8 cellular contexts compared by ENCODE assay signal in genomic region chr1:64986903-64987871, GRCh38. TPM values are rescaled to one million over a fixed set of nuclear protein-coding genes. Genes with fewer than 3 reads are reported as not detected.
A peak's percentile ranks its signal among the peaks of the same experiment; 100 is the strongest.
DNase-seq lines count a peak whose midpoint lies in the region; ATAC-seq and TF ChIP-seq lines count a peak whose summit lies in the region.

No MANE protein-coding gene starts in this region.

- H3K27me3 Mint-ChIP-seq in Calu3 (ENCODE audit: unreplicated experiment), result no peaks in the 10 kb centered on the region

- TF ChIP-seq CTCF in Calu3 (IDR thresholded peaks at IDR 0.05; ENCODE audit: unreplicated experiment), result no peak
- TF ChIP-seq CTCF in fibroblast of villous mesenchyme (IDR thresholded peaks at IDR 0.05; ENCODE audit: insufficient read depth, low read depth, low read length), result no peak
- no peak for TF ChIP-seq CTCF in suprapubic skin (IDR thresholded peaks at IDR 0.05)

- no peaks in the 10 kb centered on the region for H3K9me3 Mint-ChIP-seq in Calu3 (ENCODE audit: low read depth, unreplicated experiment)

- no peaks in the 10 kb centered on the region for H3K9me3 ChIP-seq in suprapubic skin

- DNase-seq in Calu3 (peak; percentile 30), fibroblast of villous mesenchyme (ENCODE audit: low read depth) (peak; percentile 59), NCI-H774 (lab: John Stamatoyannopoulos, UW) (no peak), foreskin melanocyte (no peak), suprapubic skin (ENCODE audit: low spot score in 2 of 2) (no peak), T-helper 2 cell (no peak)

- no peak for TF ChIP-seq EP300 in suprapubic skin (IDR thresholded peaks at IDR 0.05)

- no peak overlapping the region for H3K27ac ChIP-seq in suprapubic skin

- CTCF ChIA-PET in Calu3 (lab: Charles Lee), result no interaction called here

- peaks cover 7% of the 10 kb centered on the region for H3K36me3 Mint-ChIP-seq in Calu3 (ENCODE audit: insufficient read depth, unreplicated experiment)

- intact Hi-C loops in Calu3 (cut with micrococcal nuclease; ENCODE audit: unreplicated experiment), result no loop called here

- H3K4me1 Mint-ChIP-seq in Calu3 (ENCODE audit: low read depth, unreplicated experiment), result peaks cover 38% of the 10 kb centered on the region

- H3K4me3 ChIP-seq in fibroblast of villous mesenchyme (ENCODE audit: low read depth, low read length) (no peak overlapping the region), suprapubic skin (no peak overlapping the region)

- no peak overlapping the region for H3K4me3 Mint-ChIP-seq in Calu3 (ENCODE audit: low read depth, unreplicated experiment)

- TF ChIP-seq POLR2A in suprapubic skin (IDR thresholded peaks at IDR 0.05), result no peak

- H3K27me3 ChIP-seq in suprapubic skin, result no peaks in the 10 kb centered on the region

- WGBS in suprapubic skin, result 71% methylated on average over 3 of the region's 3 CpGs

- no peak overlapping the region for H3K27ac Mint-ChIP-seq in Calu3 (ENCODE audit: unreplicated experiment)

- H3K36me3 ChIP-seq in suprapubic skin, result no peaks in the 10 kb centered on the region

- no TSS peak for BruUV-seq in Calu3 (replicated peaks; lab: Mats Ljungman, UMichigan)

- ATAC-seq in GM19455 (IDR thresholded peaks at IDR 0.05; ENCODE audit: unreplicated experiment) (peak; percentile 85), HG03342 (IDR thresholded peaks at IDR 0.05; ENCODE audit: unreplicated experiment) (peak; percentile 97)

- H3K4me1 ChIP-seq in suprapubic skin, result peaks cover 19% of the 10 kb centered on the region

RNA-seq across cellular contexts. Expression of gene JAK1, which starts 20.8 kb away (rescaled TPM):
- total RNA-seq in Calu3 (2022) (107 and 130 TPM in 2 replicates), fibroblast of villous mesenchyme (125 and 152 TPM in 2 replicates), suprapubic skin (100 to 1,000 TPM in 3 of 4 donors, 10 to 100 TPM in 1; 99.0 to 169 (median 127) TPM)

Comparison
In these comparisons a context has a peak if more than half of its experiments do, and no peak if none do; other contexts are left out.
1. DNase-seq: peak in Calu3 (single experiment) and fibroblast of villous mesenchyme (single experiment); none in NCI-H774 (single experiment), foreskin melanocyte (single experiment), suprapubic skin (0 of 2) and T-helper 2 cell (0 of 5).